ENCODE assay signal across 1 cellular context in the genomic region with DNA sequence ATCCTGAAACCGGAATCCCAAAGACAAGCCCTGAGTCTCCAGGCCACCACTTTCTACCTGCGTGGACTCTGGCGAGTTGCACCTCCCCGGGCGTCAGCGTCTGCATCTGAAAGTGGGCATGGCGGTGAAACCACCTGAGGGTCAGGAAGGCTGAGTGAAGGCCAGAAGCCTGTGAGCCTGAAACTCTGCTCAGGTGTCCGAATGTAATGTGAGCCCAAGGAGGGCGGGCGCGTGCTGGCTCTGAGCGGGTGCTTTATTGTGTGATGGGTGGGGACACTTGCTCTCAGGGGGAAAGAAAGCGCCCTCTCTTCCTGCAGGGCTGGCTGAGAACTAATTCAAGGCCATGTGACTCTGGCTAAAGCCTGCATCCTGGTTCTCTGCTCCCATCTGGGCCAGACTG.
TF ChIP-seq lines count a peak whose summit lies in the region.

No MANE protein-coding gene starts in this region.

TF ChIP-seq in WTC11, 78 proteins besides CTCF, POLR2A, EP300 and RAD21:
- TF ChIP-seq, protein P1, sequence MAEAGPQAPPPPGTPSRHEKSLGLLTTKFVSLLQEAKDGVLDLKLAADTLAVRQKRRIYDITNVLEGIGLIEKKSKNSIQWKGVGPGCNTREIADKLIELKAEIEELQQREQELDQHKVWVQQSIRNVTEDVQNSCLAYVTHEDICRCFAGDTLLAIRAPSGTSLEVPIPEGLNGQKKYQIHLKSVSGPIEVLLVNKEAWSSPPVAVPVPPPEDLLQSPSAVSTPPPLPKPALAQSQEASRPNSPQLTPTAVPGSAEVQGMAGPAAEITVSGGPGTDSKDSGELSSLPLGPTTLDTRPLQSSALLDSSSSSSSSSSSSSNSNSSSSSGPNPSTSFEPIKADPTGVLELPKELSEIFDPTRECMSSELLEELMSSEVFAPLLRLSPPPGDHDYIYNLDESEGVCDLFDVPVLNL (CRISPR knock-in tag; IDR thresholded peaks at IDR 0.05; ENCODE audit: borderline replicate concordance, low read depth): no peak
- TF ChIP-seq JUN (CRISPR knock-in tag; IDR thresholded peaks at IDR 0.05) (no peak), ZNF396 (CRISPR knock-in tag; IDR thresholded peaks at IDR 0.05; ENCODE audit: borderline replicate concordance) (no peak), ZBTB21 (CRISPR knock-in tag; IDR thresholded peaks at IDR 0.05; ENCODE audit: borderline replicate concordance) (no peak), ZNF671 (CRISPR knock-in tag; IDR thresholded peaks at IDR 0.05) (no peak), CREB1 (CRISPR knock-in tag; IDR thresholded peaks at IDR 0.05) (no peak), NR3C1 (CRISPR knock-in tag; conservative IDR thresholded peaks at IDR 0.05; ENCODE audit: low read depth) (no peak), SMAD4 (CRISPR knock-in tag; IDR thresholded peaks at IDR 0.05) (no peak)
- TF ChIP-seq, protein P2, sequence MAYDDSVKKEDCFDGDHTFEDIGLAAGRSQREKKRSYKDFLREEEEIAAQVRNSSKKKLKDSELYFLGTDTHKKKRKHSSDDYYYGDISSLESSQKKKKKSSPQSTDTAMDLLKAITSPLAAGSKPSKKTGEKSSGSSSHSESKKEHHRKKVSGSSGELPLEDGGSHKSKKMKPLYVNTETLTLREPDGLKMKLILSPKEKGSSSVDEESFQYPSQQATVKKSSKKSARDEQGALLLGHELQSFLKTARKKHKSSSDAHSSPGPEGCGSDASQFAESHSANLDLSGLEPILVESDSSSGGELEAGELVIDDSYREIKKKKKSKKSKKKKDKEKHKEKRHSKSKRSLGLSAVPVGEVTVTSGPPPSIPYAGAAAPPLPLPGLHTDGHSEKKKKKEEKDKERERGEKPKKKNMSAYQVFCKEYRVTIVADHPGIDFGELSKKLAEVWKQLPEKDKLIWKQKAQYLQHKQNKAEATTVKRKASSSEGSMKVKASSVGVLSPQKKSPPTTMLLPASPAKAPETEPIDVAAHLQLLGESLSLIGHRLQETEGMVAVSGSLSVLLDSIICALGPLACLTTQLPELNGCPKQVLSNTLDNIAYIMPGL (CRISPR knock-in tag; IDR thresholded peaks at IDR 0.05): no peak
- TF ChIP-seq, protein P3, sequence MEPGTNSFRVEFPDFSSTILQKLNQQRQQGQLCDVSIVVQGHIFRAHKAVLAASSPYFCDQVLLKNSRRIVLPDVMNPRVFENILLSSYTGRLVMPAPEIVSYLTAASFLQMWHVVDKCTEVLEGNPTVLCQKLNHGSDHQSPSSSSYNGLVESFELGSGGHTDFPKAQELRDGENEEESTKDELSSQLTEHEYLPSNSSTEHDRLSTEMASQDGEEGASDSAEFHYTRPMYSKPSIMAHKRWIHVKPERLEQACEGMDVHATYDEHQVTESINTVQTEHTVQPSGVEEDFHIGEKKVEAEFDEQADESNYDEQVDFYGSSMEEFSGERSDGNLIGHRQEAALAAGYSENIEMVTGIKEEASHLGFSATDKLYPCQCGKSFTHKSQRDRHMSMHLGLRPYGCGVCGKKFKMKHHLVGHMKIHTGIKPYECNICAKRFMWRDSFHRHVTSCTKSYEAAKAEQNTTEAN (CRISPR knock-in tag; IDR thresholded peaks at IDR 0.05): no peak
- TF ChIP-seq, protein P4, sequence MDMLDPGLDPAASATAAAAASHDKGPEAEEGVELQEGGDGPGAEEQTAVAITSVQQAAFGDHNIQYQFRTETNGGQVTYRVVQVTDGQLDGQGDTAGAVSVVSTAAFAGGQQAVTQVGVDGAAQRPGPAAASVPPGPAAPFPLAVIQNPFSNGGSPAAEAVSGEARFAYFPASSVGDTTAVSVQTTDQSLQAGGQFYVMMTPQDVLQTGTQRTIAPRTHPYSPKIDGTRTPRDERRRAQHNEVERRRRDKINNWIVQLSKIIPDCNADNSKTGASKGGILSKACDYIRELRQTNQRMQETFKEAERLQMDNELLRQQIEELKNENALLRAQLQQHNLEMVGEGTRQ (CRISPR knock-in tag; IDR thresholded peaks at IDR 0.05): peak; percentile 63
- TF ChIP-seq, protein P5, sequence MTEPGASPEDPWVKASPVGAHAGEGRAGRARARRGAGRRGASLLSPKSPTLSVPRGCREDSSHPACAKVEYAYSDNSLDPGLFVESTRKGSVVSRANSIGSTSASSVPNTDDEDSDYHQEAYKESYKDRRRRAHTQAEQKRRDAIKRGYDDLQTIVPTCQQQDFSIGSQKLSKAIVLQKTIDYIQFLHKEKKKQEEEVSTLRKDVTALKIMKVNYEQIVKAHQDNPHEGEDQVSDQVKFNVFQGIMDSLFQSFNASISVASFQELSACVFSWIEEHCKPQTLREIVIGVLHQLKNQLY (CRISPR knock-in tag; IDR thresholded peaks at IDR 0.05): no peak
- TF ChIP-seq, protein P6, sequence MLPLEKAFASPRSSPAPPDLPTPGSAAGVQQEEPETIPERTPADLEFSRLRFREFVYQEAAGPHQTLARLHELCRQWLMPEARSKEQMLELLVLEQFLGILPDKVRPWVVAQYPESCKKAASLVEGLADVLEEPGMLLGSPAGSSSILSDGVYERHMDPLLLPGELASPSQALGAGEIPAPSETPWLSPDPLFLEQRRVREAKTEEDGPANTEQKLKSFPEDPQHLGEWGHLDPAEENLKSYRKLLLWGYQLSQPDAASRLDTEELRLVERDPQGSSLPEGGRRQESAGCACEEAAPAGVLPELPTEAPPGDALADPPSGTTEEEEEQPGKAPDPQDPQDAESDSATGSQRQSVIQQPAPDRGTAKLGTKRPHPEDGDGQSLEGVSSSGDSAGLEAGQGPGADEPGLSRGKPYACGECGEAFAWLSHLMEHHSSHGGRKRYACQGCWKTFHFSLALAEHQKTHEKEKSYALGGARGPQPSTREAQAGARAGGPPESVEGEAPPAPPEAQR (CRISPR knock-in tag; IDR thresholded peaks at IDR 0.05): no peak
- TF ChIP-seq, protein P7, sequence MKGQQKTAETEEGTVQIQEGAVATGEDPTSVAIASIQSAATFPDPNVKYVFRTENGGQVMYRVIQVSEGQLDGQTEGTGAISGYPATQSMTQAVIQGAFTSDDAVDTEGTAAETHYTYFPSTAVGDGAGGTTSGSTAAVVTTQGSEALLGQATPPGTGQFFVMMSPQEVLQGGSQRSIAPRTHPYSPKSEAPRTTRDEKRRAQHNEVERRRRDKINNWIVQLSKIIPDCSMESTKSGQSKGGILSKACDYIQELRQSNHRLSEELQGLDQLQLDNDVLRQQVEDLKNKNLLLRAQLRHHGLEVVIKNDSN (CRISPR knock-in tag; IDR thresholded peaks at IDR 0.05): no peak
- TF ChIP-seq, protein P8, sequence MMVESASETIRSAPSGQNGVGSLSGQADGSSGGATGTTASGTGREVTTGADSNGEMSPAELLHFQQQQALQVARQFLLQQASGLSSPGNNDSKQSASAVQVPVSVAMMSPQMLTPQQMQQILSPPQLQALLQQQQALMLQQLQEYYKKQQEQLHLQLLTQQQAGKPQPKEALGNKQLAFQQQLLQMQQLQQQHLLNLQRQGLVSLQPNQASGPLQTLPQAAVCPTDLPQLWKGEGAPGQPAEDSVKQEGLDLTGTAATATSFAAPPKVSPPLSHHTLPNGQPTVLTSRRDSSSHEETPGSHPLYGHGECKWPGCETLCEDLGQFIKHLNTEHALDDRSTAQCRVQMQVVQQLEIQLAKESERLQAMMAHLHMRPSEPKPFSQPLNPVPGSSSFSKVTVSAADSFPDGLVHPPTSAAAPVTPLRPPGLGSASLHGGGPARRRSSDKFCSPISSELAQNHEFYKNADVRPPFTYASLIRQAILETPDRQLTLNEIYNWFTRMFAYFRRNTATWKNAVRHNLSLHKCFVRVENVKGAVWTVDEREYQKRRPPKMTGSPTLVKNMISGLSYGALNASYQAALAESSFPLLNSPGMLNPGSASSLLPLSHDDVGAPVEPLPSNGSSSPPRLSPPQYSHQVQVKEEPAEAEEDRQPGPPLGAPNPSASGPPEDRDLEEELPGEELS (CRISPR knock-in tag; IDR thresholded peaks at IDR 0.05): no peak
- TF ChIP-seq, protein P9, sequence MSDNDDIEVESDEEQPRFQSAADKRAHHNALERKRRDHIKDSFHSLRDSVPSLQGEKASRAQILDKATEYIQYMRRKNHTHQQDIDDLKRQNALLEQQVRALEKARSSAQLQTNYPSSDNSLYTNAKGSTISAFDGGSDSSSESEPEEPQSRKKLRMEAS (CRISPR knock-in tag; IDR thresholded peaks at IDR 0.05): peak; percentile 24; the same call in 1 of the 2 replicates
